ENCODE assay signal across 22 cellular contexts in genomic region chr12:54228471-54228870, GRCh38. TPM values are rescaled to one million over a fixed set of nuclear protein-coding genes. Genes with fewer than 3 reads are reported as not detected.
DNase-seq lines count a peak whose midpoint lies in the region; ATAC-seq and TF ChIP-seq lines count a peak whose summit lies in the region.
"Had no signal": no experiment of that assay in that cellular context is flagged by ENCODE, and none has a peak within 500 bp of the region (broad histone marks: within the 10 kb centered on the region; RNA-seq: fewer than 3 reads in every experiment).

No MANE protein-coding gene starts in this region.

- no peak for ATAC-seq in stimulated activated memory B cell treated with anti-CD40 and anti-IgM and Interleukin-4, amounts not matched to agents 10 μg/mL and 1 μg/mL and 100 μg/mL, for 72 hours
- no peak for ATAC-seq in WTC11
- ATAC-seq: esophagus mucosa; gastroesophageal sphincter; naive thymus-derived CD4-positive, alpha-beta T cell had no signal

- intact Hi-C loops in MCF 10A (cut with micrococcal nuclease) (no loop called here), mammary epithelial cell (cut with micrococcal nuclease) (no loop called here)

- H4K20me1 ChIP-seq in mammary epithelial cell (ENCODE audit: insufficient read depth, low read length): no peaks in the 10 kb centered on the region

- TF ChIP-seq CTCF in MCF 10A (IDR thresholded peaks at IDR 0.05; ENCODE audit: unreplicated experiment): no peak
- no peak for TF ChIP-seq CTCF in mammary epithelial cell (conservative IDR thresholded peaks at IDR 0.05 in 1 of 2, IDR thresholded peaks at IDR 0.05 in 1 of 2; ENCODE audit: extremely low read depth in 1 of 2, insufficient read depth in 1 of 2, low read depth in 1 of 2, low read length in 2 of 2)
- no peak for TF ChIP-seq CTCF in RWPE1 (conservative IDR thresholded peaks at IDR 0.05; ENCODE audit: low read depth)
- TF ChIP-seq CTCF in glutamatergic neuron (IDR thresholded peaks at IDR 0.05; ENCODE audit: partially characterized antibody, unreplicated experiment): no peak
- no peak for TF ChIP-seq CTCF in WTC11 (IDR thresholded peaks at IDR 0.05)

- no peaks in the 10 kb centered on the region for H3K27me3 ChIP-seq in mammary epithelial cell (ENCODE audit: insufficient read depth, low read length)
- H3K27me3 ChIP-seq: cardiac muscle cell, gastroesophageal sphincter had no signal

- POLR2A ChIA-PET in MCF 10A (lab: Yijun Ruan, JAX): interaction anchor here (0.8 to 1.9 kb wide), 6 partner anchors 8 to 229 kb away, joined by 3 to 13 read pairs (median 4); partner anchors contain the start of genes CBX5, HNRNPA1 and HOXC9
- POLR2A ChIA-PET in RWPE1 (lab: Yijun Ruan, JAX; ENCODE audit: low non-redundant PET): no interaction called here
- POLR2A ChIA-PET in WTC11 (lab: Charles Lee): interaction anchor here (0.9 kb wide), 1 partner anchor 52 kb away, joined by 4 read pairs; the partner anchor contains the start of gene HNRNPA1

- no peaks in the 10 kb centered on the region for H3K79me2 ChIP-seq in mammary epithelial cell (ENCODE audit: insufficient read depth, low read length)

- H3K36me3 Mint-ChIP-seq in MCF 10A (ENCODE audit: insufficient read depth, unreplicated experiment) (peaks cover 13% of the 10 kb centered on the region), glutamatergic neuron (ENCODE audit: unreplicated experiment) (no peaks in the 10 kb centered on the region), WTC11 (no peaks in the 10 kb centered on the region)
- peaks cover 10% of the 10 kb centered on the region for H3K36me3 Mint-ChIP-seq in stimulated activated memory B cell treated with anti-CD40 and anti-IgM and Interleukin-4, amounts not matched to agents 10 μg/mL and 1 μg/mL and 100 μg/mL, for 72 hours

- H3K4me1 ChIP-seq in mammary epithelial cell (ENCODE audit: insufficient read depth, low read length): peaks cover 22% of the 10 kb centered on the region

- peak overlapping the region; percentile 47 for H3K4me3 Mint-ChIP-seq in MCF 10A (ENCODE audit: unreplicated experiment)
- H3K4me3 Mint-ChIP-seq in glutamatergic neuron (ENCODE audit: unreplicated experiment): no peak overlapping the region
- no peak overlapping the region for H3K4me3 Mint-ChIP-seq in stimulated activated memory B cell treated with anti-CD40 and anti-IgM and Interleukin-4, amounts not matched to agents 10 μg/mL and 1 μg/mL and 100 μg/mL, for 72 hours
- H3K4me3 Mint-ChIP-seq in WTC11: no peak overlapping the region
- H3K4me3 Mint-ChIP-seq: activated B cell treated with CpG ODN at 0.5 μM for 24 hours; activated CD4-positive, alpha-beta memory T cell treated with anti-CD3 and anti-CD28 coated beads for 36 hours; CD4-positive, alpha-beta T cell; naive thymus-derived CD4-positive, alpha-beta T cell had no signal

- H3K9me3 ChIP-seq in mammary epithelial cell (replicated peaks; ENCODE audit: insufficient read depth, low read length): no peaks in the 10 kb centered on the region
- H3K9me3 ChIP-seq: gastroesophageal sphincter, thoracic aorta had no signal

- no peak for DNase-seq in MCF 10A (ENCODE audit: unreplicated experiment)
- DNase-seq in mammary epithelial cell: no peak
- no peak for DNase-seq in RWPE1 (ENCODE audit: low spot score)
- DNase-seq in glutamatergic neuron: no peak
- DNase-seq in NCI-H345 (lab: John Stamatoyannopoulos, UW): no peak
- no peak for DNase-seq in NCI-H526 (lab: John Stamatoyannopoulos, UW)
- DNase-seq in WTC11 (ENCODE audit: low spot score): no peak
- DNase-seq: activated B cell treated with CpG ODN at 0.5 μM for 24 hours; activated CD4-positive, alpha-beta memory T cell treated with anti-CD3 and anti-CD28 coated beads for 36 hours; activated gamma-delta T cell treated with Interleukin-2 at 50 U/mL for 16 hours; CD4-positive, alpha-beta T cell; DMS153; GOT3; kidney; naive thymus-derived CD4-positive, alpha-beta T cell; NCI-H1105 had no signal

- dilution Hi-C loops in mammary epithelial cell (cut with HindIII; ENCODE audit: low sequenced_read_pairs): no loop called here

- H3K27ac Mint-ChIP-seq in MCF 10A (ENCODE audit: low read depth, unreplicated experiment) (peak overlapping the region; percentile 83), glutamatergic neuron (ENCODE audit: unreplicated experiment) (peak overlapping the region; percentile 29), WTC11 (no peak overlapping the region)
- H3K27ac Mint-ChIP-seq in stimulated activated memory B cell treated with anti-CD40 and anti-IgM and Interleukin-4, amounts not matched to agents 10 μg/mL and 1 μg/mL and 100 μg/mL, for 72 hours: peak overlapping the region; percentile 54
- H3K27ac Mint-ChIP-seq: activated B cell treated with CpG ODN at 0.5 μM for 24 hours; activated CD4-positive, alpha-beta memory T cell treated with anti-CD3 and anti-CD28 coated beads for 36 hours; CD4-positive, alpha-beta T cell; naive thymus-derived CD4-positive, alpha-beta T cell; progenitor cell of endocrine pancreas had no signal

- no peaks in the 10 kb centered on the region for H3K27me3 Mint-ChIP-seq in MCF 10A (ENCODE audit: insufficient read depth, unreplicated experiment)
- H3K27me3 Mint-ChIP-seq in glutamatergic neuron (ENCODE audit: unreplicated experiment): peaks cover 3% of the 10 kb centered on the region
- no peaks in the 10 kb centered on the region for H3K27me3 Mint-ChIP-seq in stimulated activated memory B cell treated with anti-CD40 and anti-IgM and Interleukin-4, amounts not matched to agents 10 μg/mL and 1 μg/mL and 100 μg/mL, for 72 hours
- no peaks in the 10 kb centered on the region for H3K27me3 Mint-ChIP-seq in WTC11 (ENCODE audit: low read depth)
- H3K27me3 Mint-ChIP-seq: activated B cell treated with CpG ODN at 0.5 μM for 24 hours; activated CD4-positive, alpha-beta memory T cell treated with anti-CD3 and anti-CD28 coated beads for 36 hours; CD4-positive, alpha-beta T cell; progenitor cell of endocrine pancreas had no signal

- H3K36me3 ChIP-seq in mammary epithelial cell (ENCODE audit: insufficient read depth, low read length): no peaks in the 10 kb centered on the region
- H3K36me3 ChIP-seq: cardiac muscle cell, thoracic aorta had no signal

- H3K9me3 Mint-ChIP-seq in MCF 10A (ENCODE audit: unreplicated experiment) (no peaks in the 10 kb centered on the region), glutamatergic neuron (ENCODE audit: unreplicated experiment) (no peaks in the 10 kb centered on the region), WTC11 (no peaks in the 10 kb centered on the region)
- no peaks in the 10 kb centered on the region for H3K9me3 Mint-ChIP-seq in stimulated activated memory B cell treated with anti-CD40 and anti-IgM and Interleukin-4, amounts not matched to agents 10 μg/mL and 1 μg/mL and 100 μg/mL, for 72 hours
- H3K9me3 Mint-ChIP-seq: activated B cell treated with CpG ODN at 0.5 μM for 24 hours; activated CD4-positive, alpha-beta memory T cell treated with anti-CD3 and anti-CD28 coated beads for 36 hours; CD4-positive, alpha-beta T cell; naive thymus-derived CD4-positive, alpha-beta T cell had no signal

- H3K4me2 ChIP-seq in mammary epithelial cell (ENCODE audit: insufficient read depth, low read depth, low read length): no peak overlapping the region

- H3K27ac ChIP-seq in mammary epithelial cell (ENCODE audit: insufficient read depth, low read depth, low read length): no peak overlapping the region
- peak overlapping the region; percentile 84 for H3K27ac ChIP-seq in RWPE1
- H3K27ac ChIP-seq: cardiac muscle cell had no signal

- in situ Hi-C loops in mammary epithelial cell (cut with MboI; ENCODE audit: low sequenced_read_pairs in 2 of 2): no loop called here

- WGBS in mammary epithelial cell (ENCODE audit: low coverage, missing lambda C conversion rate): 100% methylated on average over 1 of the region's 1 CpG

- H3K4me3 ChIP-seq in mammary epithelial cell (replicated peaks in 1 of 3; ENCODE audit: insufficient read depth in 1 of 3, low read depth in 2 of 3, low read length in 3 of 3): no peak overlapping the region
- H3K4me3 ChIP-seq: cardiac muscle cell, gastroesophageal sphincter, thoracic aorta had no signal

- no peak overlapping the region for H2AFZ ChIP-seq in mammary epithelial cell (ENCODE audit: low read depth, low read length)

- BruUV-seq in MCF 10A (replicated peaks; lab: Mats Ljungman, UMichigan): no TSS peak
- BruUV-seq in mammary epithelial cell (replicated peaks; lab: Mats Ljungman, UMichigan): no TSS peak

- CTCF ChIA-PET in MCF 10A (lab: Yijun Ruan, JAX) (interaction anchor here (0.6 to 3.3 kb wide), 12 partner anchors 10 to 211 kb away, joined by 3 to 37 read pairs (median 4); no protein-coding TSS in a partner anchor), mammary epithelial cell (lab: Charles Lee; ENCODE audit: low non-redundant PET) (no interaction called here), RWPE1 (lab: Yijun Ruan, JAX) (interaction anchor here (0.6 to 1.0 kb wide), 3 partner anchors 11 to 27 kb away, joined by 3 to 4 read pairs (median 4); no protein-coding TSS in a partner anchor), WTC11 (lab: Charles Lee) (interaction anchor here (0.8 to 3.5 kb wide), 10 partner anchors 8 to 171 kb away, joined by 3 to 14 read pairs (median 5); partner anchors contain the start of gene COPZ1)

- H3K9ac ChIP-seq in mammary epithelial cell (ENCODE audit: insufficient read depth, low read length): no peak overlapping the region

- H3K4me1 Mint-ChIP-seq in MCF 10A (ENCODE audit: insufficient read depth, unreplicated experiment) (peaks cover 17% of the 10 kb centered on the region), glutamatergic neuron (ENCODE audit: low read depth, unreplicated experiment) (peaks cover 29% of the 10 kb centered on the region), WTC11 (peaks cover 11% of the 10 kb centered on the region)
- H3K4me1 Mint-ChIP-seq in stimulated activated memory B cell treated with anti-CD40 and anti-IgM and Interleukin-4, amounts not matched to agents 10 μg/mL and 1 μg/mL and 100 μg/mL, for 72 hours: peaks cover 25% of the 10 kb centered on the region

TF ChIP-seq in WTC11, 78 proteins besides CTCF, POLR2A, EP300 and RAD21:
- TF ChIP-seq GTF2I (CRISPR knock-in tag; conservative IDR thresholded peaks at IDR 0.05) (no peak), ESRRA (CRISPR knock-in tag; IDR thresholded peaks at IDR 0.05; ENCODE audit: borderline replicate concordance) (no peak)
TF ChIP-seq in WTC11: peak in this region for 0.

RNA-seq across cellular contexts. Expression of gene SMUG1, which starts 39.7 kb away (rescaled TPM):
- total RNA-seq in MCF 10A (2022) (42.6 and 52.8 TPM in 2 replicates), mammary epithelial cell (10 to 100 TPM; 30.7 to 52.7 TPM), glutamatergic neuron (ENCODE audit: unreplicated experiment) (39.3 TPM), WTC11 (2021) (19.2 to 27.5 TPM (median 26.3 TPM) in 3 replicates)
- 54.7 TPM for polyA plus RNA-seq in mammary epithelial cell
- 80.1 TPM for polyA minus RNA-seq in mammary epithelial cell

RNA-seq across cellular contexts. Expression of gene CBX5, which starts 51.5 kb away (rescaled TPM):
- total RNA-seq in MCF 10A (2022): 109 and 112 TPM in 2 replicates
- total RNA-seq in mammary epithelial cell: 10 to 100 TPM; 37.2 to 68.1 TPM
- polyA plus RNA-seq in mammary epithelial cell: 26.9 TPM
- 126 TPM for polyA minus RNA-seq in mammary epithelial cell
- total RNA-seq in glutamatergic neuron (ENCODE audit: unreplicated experiment): 225 TPM
- total RNA-seq in WTC11 (2021): 182 to 218 TPM (median 216 TPM) in 3 replicates

RNA-seq across cellular contexts. Expression of gene HNRNPA1, which starts 52.1 kb away (rescaled TPM):
- 1,158 and 1,435 TPM in 2 replicates for total RNA-seq in MCF 10A (2022)
- total RNA-seq in mammary epithelial cell: 1,000 to 10,000 TPM in 1 of 2 donors, 100 to 1,000 TPM in 1; 216 to 1,018 TPM
- 973 TPM for polyA plus RNA-seq in mammary epithelial cell
- 602 TPM for polyA minus RNA-seq in mammary epithelial cell
- total RNA-seq in glutamatergic neuron (ENCODE audit: unreplicated experiment): 1,556 TPM
- 2,589 to 2,788 TPM (median 2,737 TPM) in 3 replicates for total RNA-seq in WTC11 (2021)
